ENCODE assay signal across 9 cellular contexts in genomic region chr9:38087934-38088925, GRCh38. TPM values are rescaled to one million over a fixed set of nuclear protein-coding genes. Genes with fewer than 3 reads are reported as not detected.
A peak's percentile ranks its signal among the peaks of the same experiment; 100 is the strongest.
DNase-seq lines count a peak whose midpoint lies in the region; ATAC-seq, FAIRE-seq and TF ChIP-seq lines count a peak whose summit lies in the region.
"Had no signal": no experiment of that assay in that cellular context is flagged by ENCODE, and none has a peak within 500 bp of the region (broad histone marks: within the 10 kb centered on the region; RNA-seq: fewer than 3 reads in every experiment).

No MANE protein-coding gene starts in this region.

- no peak for TF ChIP-seq POLR2A in vagina (IDR thresholded peaks at IDR 0.05)

- H3K4me1 ChIP-seq in OCI-LY3 (ENCODE audit: low read length) (peaks cover 44% of the 10 kb centered on the region), vagina (no peaks in the 10 kb centered on the region)

- H3K27ac ChIP-seq in OCI-LY3 (ENCODE audit: low read length) (no peak overlapping the region), vagina (no peak overlapping the region)
- H3K27ac ChIP-seq: epithelial cell of prostate had no signal

- no peak overlapping the region for H3K27ac Mint-ChIP-seq in activated T-helper 17 cell treated with anti-CD3 and anti-CD28 coated beads, Interleukin-2, amount 50 U/mL, for 72 hours

- no peaks in the 10 kb centered on the region for H3K9me3 Mint-ChIP-seq in activated T-helper 17 cell treated with anti-CD3 and anti-CD28 coated beads, Interleukin-2, amount 50 U/mL, for 72 hours

- peaks cover 22% of the 10 kb centered on the region for H3K27me3 Mint-ChIP-seq in activated T-helper 17 cell treated with anti-CD3 and anti-CD28 coated beads, Interleukin-2, amount 50 U/mL, for 72 hours

- no peaks in the 10 kb centered on the region for H3K27me3 ChIP-seq in OCI-LY3 (ENCODE audit: low read depth, low read length)
- no peaks in the 10 kb centered on the region for H3K27me3 ChIP-seq in vagina

- FAIRE-seq in frontal cortex (lab: Jason Lieb, UNC) = no peak

- no peaks in the 10 kb centered on the region for H3K79me2 ChIP-seq in OCI-LY3 (ENCODE audit: low read length)

- peak; percentile 99 for TF ChIP-seq CTCF in GM12864 (IDR thresholded peaks at IDR 0.05; ENCODE audit: low read depth, low read length, missing control alignments)
- peak; percentile 94 for TF ChIP-seq CTCF in OCI-LY3 (IDR thresholded peaks at IDR 0.05; ENCODE audit: low read depth, low read length)
- TF ChIP-seq CTCF in vagina (IDR thresholded peaks at IDR 0.05) = peak; percentile 38 to 75 (median 67)

- POLR2A ChIA-PET in HEK293T (lab: Yijun Ruan, JAX) = no interaction called here

- H3K36me3 Mint-ChIP-seq in activated T-helper 17 cell treated with anti-CD3 and anti-CD28 coated beads, Interleukin-2, amount 50 U/mL, for 72 hours (ENCODE audit: low read depth) = no peaks in the 10 kb centered on the region

- H4K20me1 ChIP-seq in OCI-LY3 (ENCODE audit: insufficient read depth, low read length) = no peaks in the 10 kb centered on the region

- intact Hi-C loops in posterior cingulate gyrus (cut with DNase I) (loop anchor here (10.0 kb wide), 1 partner anchor 277 kb away; no protein-coding TSS in a partner anchor), vagina (cut with DNase I) (no loop called here)

- 0 out of 2 replicates have a peak overlapping the region, but pooled peaks have one; percentile 37 for H2AFZ ChIP-seq in OCI-LY3 (ENCODE audit: low read depth, low read length)

- DNase-seq in GM12864 (ENCODE audit: low read depth) (no peak), HEK293T (ENCODE audit: extremely low spot score) (peak; percentile 85), frontal cortex (ENCODE audit: low spot score in 2 of 2) (peak; percentile 48 to 60), posterior cingulate gyrus (peak; percentile 36 to 96 (median 82)), vagina (ENCODE audit: extremely low spot score in 2 of 2) (peak; percentile 79 to 86)

- no peaks in the 10 kb centered on the region for H3K9me3 ChIP-seq in OCI-LY3 (ENCODE audit: insufficient read depth, low read length)
- H3K9me3 ChIP-seq in vagina = no peaks in the 10 kb centered on the region

- H3K4me3 Mint-ChIP-seq in activated T-helper 17 cell treated with anti-CD3 and anti-CD28 coated beads, Interleukin-2, amount 50 U/mL, for 72 hours = no peak overlapping the region

- no peak overlapping the region; the same call in 1 of the 2 replicates for H3K9ac ChIP-seq in OCI-LY3 (ENCODE audit: low read length)

- CTCF ChIA-PET in HEK293T (lab: Yijun Ruan, JAX) = interaction anchor here (0.7 to 2.2 kb wide), 9 partner anchors 8 to 174 kb away, joined by 3 to 14 read pairs (median 4); no protein-coding TSS in a partner anchor

- H3K4me1 Mint-ChIP-seq in activated T-helper 17 cell treated with anti-CD3 and anti-CD28 coated beads, Interleukin-2, amount 50 U/mL, for 72 hours = no peaks in the 10 kb centered on the region

- H3K4me3 ChIP-seq in GM12864 (ENCODE audit: low read depth, low read length) (no peak overlapping the region), OCI-LY3 (ENCODE audit: low read length) (peak overlapping the region; percentile 37), vagina (no peak overlapping the region)

- no peaks in the 10 kb centered on the region for H3K36me3 ChIP-seq in OCI-LY3 (replicated peaks; ENCODE audit: low read depth, low read length)
- H3K36me3 ChIP-seq in vagina = no peaks in the 10 kb centered on the region

- peak overlapping the region; percentile 61 for H3K4me2 ChIP-seq in OCI-LY3 (ENCODE audit: low read length)

- peak; percentile 59 for ATAC-seq in activated T-helper 17 cell treated with anti-CD3 and anti-CD28 coated beads, Interleukin-2, amount 50 U/mL, for 72 hours (replicated peaks)
- ATAC-seq in GM19455 (IDR thresholded peaks at IDR 0.05; ENCODE audit: unreplicated experiment) = no peak

TF ChIP-seq in HEK293T, 16 proteins besides CTCF, POLR2A, EP300 and RAD21:
- TF ChIP-seq HDGF (IDR thresholded peaks at IDR 0.05; ENCODE audit: borderline replicate concordance) (no peak), CTBP1 (IDR thresholded peaks at IDR 0.05; ENCODE audit: borderline replicate concordance) (no peak), TARDBP (IDR thresholded peaks at IDR 0.05) (no peak), FOXA1 (IDR thresholded peaks at IDR 0.05) (no peak), L3MBTL2 (conservative IDR thresholded peaks at IDR 0.05) (no peak), FOXK2 (IDR thresholded peaks at IDR 0.05) (no peak), NFRKB (IDR thresholded peaks at IDR 0.05) (no peak), BHLHE40 (IDR thresholded peaks at IDR 0.05; ENCODE audit: borderline replicate concordance) (no peak), ELF4 (IDR thresholded peaks at IDR 0.05) (no peak), SP1 (IDR thresholded peaks at IDR 0.05) (no peak), SUZ12 (IDR thresholded peaks at IDR 0.05) (no peak), LEF1 (IDR thresholded peaks at IDR 0.05; ENCODE audit: borderline replicate concordance) (no peak), ZNF384 (IDR thresholded peaks at IDR 0.05) (no peak), FOXM1 (IDR thresholded peaks at IDR 0.05; ENCODE audit: borderline replicate concordance) (no peak), ARNT (IDR thresholded peaks at IDR 0.05) (no peak)
- TF ChIP-seq, protein P1, sequence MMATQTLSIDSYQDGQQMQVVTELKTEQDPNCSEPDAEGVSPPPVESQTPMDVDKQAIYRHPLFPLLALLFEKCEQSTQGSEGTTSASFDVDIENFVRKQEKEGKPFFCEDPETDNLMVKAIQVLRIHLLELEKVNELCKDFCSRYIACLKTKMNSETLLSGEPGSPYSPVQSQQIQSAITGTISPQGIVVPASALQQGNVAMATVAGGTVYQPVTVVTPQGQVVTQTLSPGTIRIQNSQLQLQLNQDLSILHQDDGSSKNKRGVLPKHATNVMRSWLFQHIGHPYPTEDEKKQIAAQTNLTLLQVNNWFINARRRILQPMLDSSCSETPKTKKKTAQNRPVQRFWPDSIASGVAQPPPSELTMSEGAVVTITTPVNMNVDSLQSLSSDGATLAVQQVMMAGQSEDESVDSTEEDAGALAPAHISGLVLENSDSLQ (IDR thresholded peaks at IDR 0.05) = no peak
TF ChIP-seq in HEK293T: peak in this region for 0.

RNA-seq across cellular contexts. Expression of gene SHB, which starts 19.2 kb away (rescaled TPM):
- total RNA-seq in activated T-helper 17 cell treated with anti-CD3 and anti-CD28 coated beads, Interleukin-2, amount 50 U/mL, for 72 hours = 1 to 10 TPM in 1 of 2 donors, under 1 TPM in 1; 0.95 to 1.7 TPM
- total RNA-seq in frontal cortex = 12.2 TPM
- total RNA-seq in vagina = 20.9 TPM
